ENCODE assay signal across 39 cellular contexts in genomic region chr21:32252136-32252535, GRCh38. TPM values are rescaled to one million over a fixed set of nuclear protein-coding genes. Genes with fewer than 3 reads are reported as not detected.
"Had no signal": no experiment of that assay in that cellular context is flagged by ENCODE, and none has a peak within 500 bp of the region (broad histone marks: within the 10 kb centered on the region; RNA-seq: fewer than 3 reads in every experiment).

No MANE protein-coding gene starts in this region.

- H3K27ac ChIP-seq: KMS-11 had no signal

- H3K9me3 ChIP-seq: MG63 had no signal

- H3K4me3 ChIP-seq: MG63 had no signal

- DNase-seq: Karpas-422, Kasumi-1, MG63, MM.1S, MV-4-11, NCI-H1048, NCI-H1092, NCI-H1092 treated with DMSO at 0.1 percent for 48 hours, NCI-H1105, NCI-H1105 treated with DMSO at 0.1 percent for 48 hours, NCI-H1417, NCI-H1417 treated with DMSO at 0.1 percent for 48 hours, NCI-H1436, NCI-H1436 treated with DMSO at 0.1 percent for 48 hours, NCI-H146, NCI-H1694, NCI-H1694 treated with DMSO at 0.1 percent for 48 hours, NCI-H187 treated with DMSO at 0.1 percent for 48 hours, NCI-H1930, NCI-H2029, NCI-H2029 treated with DMSO at 0.1 percent for 48 hours, NCI-H2081, NCI-H2081 treated with DMSO at 0.1 percent for 48 hours, NCI-H2107, NCI-H2171, NCI-H2171 treated with DMSO at 0.1 percent for 48 hours, NCI-H2227 treated with DMSO at 0.1 percent for 48 hours, NCI-H226, NCI-H345, NCI-H446, NCI-H446 treated with DMSO at 0.1 percent for 48 hours, NCI-H510A, NCI-H510A treated with DMSO at 0.1 percent for 48 hours, NCI-H524 had no signal

- H3K36me3 ChIP-seq: MG63 had no signal

RNA-seq across cellular contexts. Expression of gene MRAP, which starts 46.5 kb away (rescaled TPM):
- total RNA-seq: LHCN-M2, M059J, MCF 10A, NCI-H460 had no signal
